In genomic region chr16:4613636-4614570, GRCh38 we compare ENCODE assay signal across 8 cellular contexts. TPM values are rescaled to one million over a fixed set of nuclear protein-coding genes. Genes with fewer than 3 reads are reported as not detected.
DNase-seq lines count a peak whose midpoint lies in the region; ATAC-seq and TF ChIP-seq lines count a peak whose summit lies in the region.

No MANE protein-coding gene starts in this region.

- peak overlapping the region; percentile 79 for H3K27ac ChIP-seq in effector memory CD4-positive, alpha-beta T cell (ENCODE audit: insufficient read depth, low read length, poor library complexity, severe bottlenecking)
- H3K27ac ChIP-seq in muscle layer of duodenum (ENCODE audit: low read length): peak overlapping the region; percentile 65

- H3K27me3 Mint-ChIP-seq in HFFc6 (ENCODE audit: insufficient read depth): no peaks in the 10 kb centered on the region; the same call in 1 of the 2 replicates
- no peaks in the 10 kb centered on the region for H3K27me3 Mint-ChIP-seq in type B pancreatic cell

- H3K4me3 ChIP-seq in BE2C (ENCODE audit: low read depth, low read length) (peak overlapping the region; percentile 84), WI38 (ENCODE audit: low read depth, low read length) (peak overlapping the region; percentile 80), muscle layer of duodenum (ENCODE audit: low read depth in 1 of 2, low read length in 2 of 2) (peak overlapping the region; percentile 74 to 78)
- H3K4me3 ChIP-seq in effector memory CD4-positive, alpha-beta T cell (ENCODE audit: insufficient read depth, low read depth, low read length, poor library complexity, severe bottlenecking): peak overlapping the region; percentile 75

- peak overlapping the region; percentile 43; the same call in 1 of the 2 replicates for H3K27ac Mint-ChIP-seq in HFFc6
- H3K27ac Mint-ChIP-seq in type B pancreatic cell: peak overlapping the region; percentile 97

- H3K27me3 ChIP-seq in BE2C (no peaks in the 10 kb centered on the region), muscle layer of duodenum (ENCODE audit: low read depth, low read length) (no peaks in the 10 kb centered on the region)
- H3K27me3 ChIP-seq in effector memory CD4-positive, alpha-beta T cell (replicated peaks; ENCODE audit: control insufficient read depth, insufficient read depth, low read length, poor library complexity, severe bottlenecking): no peaks in the 10 kb centered on the region

- DNase-seq in BE2C: peak; percentile 73
- no peak for DNase-seq in HFFc6
- DNase-seq in effector memory CD4-positive, alpha-beta T cell: no peak
- no peak for DNase-seq in type B pancreatic cell (ENCODE audit: extremely low spot score, unreplicated experiment)
- no peak for DNase-seq in cortex of kidney (lab: John Stamatoyannopoulos, UW)

- H3K4me1 ChIP-seq in BE2C (peaks cover 8% of the 10 kb centered on the region), muscle layer of duodenum (ENCODE audit: control insufficient read depth in 1 of 2, insufficient read depth in 2 of 2, low read length in 2 of 2) (peaks cover 5 to 48% of the 10 kb centered on the region in 2 donors)
- H3K4me1 ChIP-seq in effector memory CD4-positive, alpha-beta T cell (ENCODE audit: control insufficient read depth, insufficient read depth, low read length, poor library complexity, severe bottlenecking): peaks cover 32% of the 10 kb centered on the region

- H3K36me3 Mint-ChIP-seq in HFFc6 (ENCODE audit: low read depth): no peaks in the 10 kb centered on the region
- no peaks in the 10 kb centered on the region for H3K36me3 Mint-ChIP-seq in type B pancreatic cell

- ATAC-seq in GM21576 (IDR thresholded peaks at IDR 0.05; ENCODE audit: unreplicated experiment): no peak

- TF ChIP-seq CTCF in BE2C (IDR thresholded peaks at IDR 0.05; ENCODE audit: low read depth, low read length) (no peak), HFFc6 (IDR thresholded peaks at IDR 0.05) (peak; percentile 28; the same call in 1 of the 2 replicates), WI38 (IDR thresholded peaks at IDR 0.05; ENCODE audit: low read depth, low read length) (no peak), type B pancreatic cell (conservative IDR thresholded peaks at IDR 0.05) (no peak)

- H3K4me1 Mint-ChIP-seq in HFFc6 (ENCODE audit: low read depth) (peaks cover 28% of the 10 kb centered on the region), type B pancreatic cell (ENCODE audit: unreplicated experiment) (peaks cover 11% of the 10 kb centered on the region)

- H3K9me3 Mint-ChIP-seq in HFFc6 (no peaks in the 10 kb centered on the region), type B pancreatic cell (no peaks in the 10 kb centered on the region)

- peak overlapping the region; percentile 87 for H3K4me3 Mint-ChIP-seq in HFFc6
- peak overlapping the region; percentile 93 for H3K4me3 Mint-ChIP-seq in type B pancreatic cell

- H3K36me3 ChIP-seq in BE2C (peaks cover 4% of the 10 kb centered on the region; the same call in 1 of the 2 replicates), muscle layer of duodenum (ENCODE audit: control insufficient read depth in 1 of 2, insufficient read depth in 2 of 2, low read length in 2 of 2) (peaks cover 0 to 9% of the 10 kb centered on the region in 2 donors)
- H3K36me3 ChIP-seq in effector memory CD4-positive, alpha-beta T cell (ENCODE audit: control insufficient read depth, insufficient read depth, low read length): peaks cover 7% of the 10 kb centered on the region

- H3K9me3 ChIP-seq in BE2C (no peaks in the 10 kb centered on the region), muscle layer of duodenum (ENCODE audit: control insufficient read depth in 1 of 2, low read length in 2 of 2) (no peaks in the 10 kb centered on the region)
- H3K9me3 ChIP-seq in effector memory CD4-positive, alpha-beta T cell (ENCODE audit: control insufficient read depth, low read length): no peaks in the 10 kb centered on the region

RNA-seq across cellular contexts. Expression of gene UBALD1, which starts 0.8 kb away (rescaled TPM):
- 91.5 TPM for polyA plus RNA-seq in BE2C (2012; ENCODE audit: insufficient read depth, insufficient read length, low read depth)
- total RNA-seq in HFFc6 (2021; fragmentation: NEBNext Ultra II Directional; extraction: Animal tissue kit (Norgen Biotek cat#: 25700)): 10 to 100 TPM; 23.5 to 33.2 (median 27.9) TPM
- 49.2 and 85.9 TPM in 2 replicates for total RNA-seq in type B pancreatic cell (ENCODE audit: low replicate concordance)

RNA-seq across cellular contexts. Expression of gene MGRN1, which starts 10.7 kb away (rescaled TPM):
- 93.3 TPM for polyA plus RNA-seq in BE2C (2012; ENCODE audit: insufficient read depth, insufficient read length, low read depth)
- 10 to 100 TPM; 65.8 to 81.6 (median 69.1) TPM for total RNA-seq in HFFc6 (2021; fragmentation: NEBNext Ultra II Directional; extraction: Animal tissue kit (Norgen Biotek cat#: 25700))
- 87.9 and 88.6 TPM in 2 replicates for total RNA-seq in type B pancreatic cell (ENCODE audit: low replicate concordance)

RNA-seq across cellular contexts. Expression of gene C16orf96, which starts 57.8 kb away (rescaled TPM):
- not detected for polyA plus RNA-seq in BE2C (2012; ENCODE audit: insufficient read depth, insufficient read length, low read depth)
- not detected for total RNA-seq in HFFc6 (2021; fragmentation: NEBNext Ultra II Directional; extraction: Animal tissue kit (Norgen Biotek cat#: 25700))
- 0.14 and 0.43 TPM in 2 replicates for total RNA-seq in type B pancreatic cell (ENCODE audit: low replicate concordance)
